29 cellular contexts compared by ENCODE assay signal in the genomic region with DNA sequence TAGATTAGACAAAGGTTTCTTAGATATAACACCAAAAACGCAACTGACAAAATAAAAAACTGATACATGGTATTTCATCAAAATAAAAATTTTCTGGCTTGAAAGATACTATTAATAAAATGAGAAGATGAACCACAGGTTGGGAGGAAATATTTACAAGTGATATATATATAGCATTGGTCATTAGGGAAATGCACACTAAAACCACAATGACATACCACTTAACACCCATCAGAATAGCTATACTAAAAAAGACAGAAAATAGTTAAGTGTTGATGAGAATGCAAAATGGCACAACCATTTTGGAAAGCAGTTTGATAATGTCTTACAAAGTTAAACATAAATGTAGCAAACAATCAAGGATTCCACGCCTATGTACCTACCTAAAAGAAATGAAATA.
"Had no signal": no experiment of that assay in that cellular context is flagged by ENCODE, and none has a peak within 500 bp of the region (broad histone marks: within the 10 kb centered on the region; RNA-seq: fewer than 3 reads in every experiment).

No MANE protein-coding gene starts in this region.

- ATAC-seq: activated CD4-positive, alpha-beta T cell treated with anti-CD3 and anti-CD28 coated beads for 36 hours; activated CD8-positive, alpha-beta memory T cell treated with anti-CD3 and anti-CD28 coated beads, Interleukin-2, amount 10 ng/mL, durations not matched to agents 7 days and 5 days; activated CD8-positive, alpha-beta T cell treated with anti-CD3 and anti-CD28 coated beads, Interleukin-2, amount 10 ng/mL, durations not matched to agents 7 days and 5 days; activated naive CD4-positive, alpha-beta T cell treated with anti-CD3 and anti-CD28 coated beads, Interleukin-2, amount 50 U/mL, for 72 hours; gastroesophageal sphincter had no signal

- H3K27me3 ChIP-seq: ascending aorta, breast epithelium, cardiac muscle cell, colonic mucosa, esophagus squamous epithelium, gastroesophageal sphincter had no signal

- DNase-seq: activated CD4-positive, alpha-beta memory T cell treated with anti-CD3 and anti-CD28 coated beads for 36 hours; activated CD4-positive, alpha-beta T cell treated with anti-CD3 and anti-CD28 coated beads for 36 hours; activated CD4-positive, alpha-beta T cell treated with anti-CD3 and anti-CD28 coated beads, Interleukin-2, amount 10 ng/mL, durations not matched to agents 24 days and 14 days; activated CD4-positive, CD25-positive, alpha-beta regulatory T cell; activated CD4-positive, CD25-positive, alpha-beta regulatory T cell treated with anti-CD3 and anti-CD28 coated beads, Interleukin-2, amount 50 U/mL, for 72 hours; activated CD8-positive, alpha-beta memory T cell treated with anti-CD3 and anti-CD28 coated beads, Interleukin-2, amount 10 ng/mL, durations not matched to agents 7 days and 5 days; activated CD8-positive, alpha-beta memory T cell treated with anti-CD3 and anti-CD28 coated beads, Interleukin-2, amount 50 U/mL, for 4 hours; activated CD8-positive, alpha-beta T cell treated with anti-CD3 and anti-CD28 coated beads, Interleukin-2, amount 10 ng/mL, durations not matched to agents 7 days and 5 days; activated effector memory CD4-positive, alpha-beta T cell treated with anti-CD3 and anti-CD28 coated beads, Interleukin-2, amount 50 U/mL, for 16 hours; activated naive CD4-positive, alpha-beta T cell treated with anti-CD3 and anti-CD28 coated beads for 36 hours; activated naive CD8-positive, alpha-beta T cell treated with anti-CD3 and anti-CD28 coated beads, Interleukin-2, amount 10 ng/mL, durations not matched to agents 7 days and 5 days; activated T-cell treated with anti-CD3 and anti-CD28 coated beads, Interleukin-2, amount 50 U/mL, for 1 hour; activated T-cell treated with anti-CD3 and anti-CD28 coated beads, Interleukin-2, amount 50 U/mL, for 48 hours; central memory CD4-positive, alpha-beta T cell; cerebellar nuclear complex; colonic mucosa; effector CD8-positive, alpha-beta T cell; esophagus squamous epithelium; foreskin melanocyte; T-helper 2 cell had no signal

- H3K4me1 ChIP-seq: breast epithelium, colonic mucosa had no signal

- H3K36me3 ChIP-seq: ascending aorta, breast epithelium, colonic mucosa, gastroesophageal sphincter had no signal

- H3K9me3 ChIP-seq: ascending aorta, breast epithelium, colonic mucosa, esophagus squamous epithelium, gastroesophageal sphincter had no signal

- FAIRE-seq: endometrium, endothelial cell of umbilical vein, TTC549 had no signal

- H3K4me3 ChIP-seq: ascending aorta, breast epithelium, cardiac muscle cell, colonic mucosa, esophagus squamous epithelium, gastroesophageal sphincter had no signal

- H3K27ac ChIP-seq: ascending aorta, breast epithelium, cardiac muscle cell, colonic mucosa, epithelial cell of prostate, esophagus squamous epithelium, gastroesophageal sphincter had no signal
